In the genomic region with DNA sequence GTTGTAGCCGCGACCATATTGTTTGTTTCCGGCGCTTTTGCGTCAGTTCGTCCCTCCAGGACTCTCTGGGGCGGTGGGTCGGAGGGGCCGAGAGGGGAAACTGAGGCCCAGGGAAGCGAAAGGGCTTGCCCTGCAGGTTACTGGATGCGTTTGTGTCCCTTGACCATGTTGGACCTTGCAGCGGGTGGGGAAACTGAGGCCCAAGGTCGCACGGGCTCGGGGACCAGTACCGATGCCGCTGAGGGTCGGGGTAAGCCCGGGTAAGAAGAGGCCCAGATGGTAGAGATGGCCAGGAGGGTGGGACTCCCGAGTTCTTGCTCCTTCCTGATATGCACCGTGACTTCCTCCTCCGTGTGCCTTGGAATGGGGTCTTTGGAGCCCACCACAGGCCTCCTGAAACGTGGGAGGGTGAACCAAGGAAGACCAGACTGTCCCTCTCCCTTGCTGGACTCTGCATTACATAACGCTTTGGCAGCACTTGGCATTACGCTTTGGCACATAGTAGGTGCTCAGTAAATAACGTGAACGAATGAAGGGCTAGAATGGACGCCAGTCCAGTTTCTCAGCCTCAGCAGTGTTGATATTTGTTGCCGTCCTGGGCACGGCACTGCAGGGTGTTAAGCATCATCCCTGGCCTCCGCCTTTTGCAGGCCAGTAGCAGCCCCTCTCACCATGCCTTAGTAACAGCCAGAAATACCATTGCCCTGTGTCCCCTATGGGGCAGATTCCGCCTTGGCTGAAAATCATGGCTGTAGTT, we compare ENCODE assay signal across 8 cellular contexts. TPM values are rescaled to one million over a fixed set of nuclear protein-coding genes. Genes with fewer than 3 reads are reported as not detected.
A peak's percentile ranks its signal among the peaks of the same experiment; 100 is the strongest.
DNase-seq lines count a peak whose midpoint lies in the region; FAIRE-seq and TF ChIP-seq lines count a peak whose summit lies in the region.

No MANE protein-coding gene starts in this region.

- no peaks in the 10 kb centered on the region for H3K36me3 ChIP-seq in ectodermal cell (ENCODE audit: control insufficient read depth, insufficient read depth, low read length)
- peaks cover 20% of the 10 kb centered on the region for H3K36me3 ChIP-seq in neuron (ENCODE audit: insufficient read depth, low read length)

- TF ChIP-seq POLR2A in H54 (IDR thresholded peaks at IDR 0.05; ENCODE audit: low read depth, low read length): no peak

- TF ChIP-seq CTCF in Calu3 (IDR thresholded peaks at IDR 0.05; ENCODE audit: unreplicated experiment): no peak

- CTCF ChIA-PET in Calu3 (lab: Charles Lee): no interaction called here

- H3K4me3 Mint-ChIP-seq in Calu3 (ENCODE audit: low read depth, unreplicated experiment): peak overlapping the region; percentile 76

- FAIRE-seq in H54 (lab: Jason Lieb, UNC): no peak

- H3K4me3 ChIP-seq in ectodermal cell (ENCODE audit: insufficient read depth, low read depth, low read length) (peak overlapping the region; percentile 89), neuron (ENCODE audit: low read length) (peak overlapping the region; percentile 78)

- peaks cover 28% of the 10 kb centered on the region for H3K36me3 Mint-ChIP-seq in Calu3 (ENCODE audit: insufficient read depth, unreplicated experiment)

- peak overlapping the region; percentile 39 for H2AFZ ChIP-seq in neuron (ENCODE audit: low read depth, low read length)

- DNase-seq in Calu3: no peak
- peak; percentile 33 for DNase-seq in NAMALWA (ENCODE audit: low spot score)
- DNase-seq in H54 (ENCODE audit: insufficient read length, low spot score): no peak
- DNase-seq in dermis blood vessel endothelial cell: no peak
- DNase-seq in COLO668 (lab: John Stamatoyannopoulos, UW; ENCODE audit: unreplicated experiment): no peak
- DNase-seq in epidermal melanocyte (ENCODE audit: insufficient read length, low spot score): no peak

- no peak overlapping the region for H3K27ac Mint-ChIP-seq in Calu3 (ENCODE audit: unreplicated experiment)

- intact Hi-C loops in Calu3 (cut with micrococcal nuclease; ENCODE audit: unreplicated experiment): no loop called here

- H3K4me1 ChIP-seq in ectodermal cell (ENCODE audit: control insufficient read depth, insufficient read depth, low read length): peaks cover 16% of the 10 kb centered on the region
- peaks cover 16% of the 10 kb centered on the region for H3K4me1 ChIP-seq in neuron (ENCODE audit: insufficient read depth, low read length)

- H3K27me3 ChIP-seq in ectodermal cell (ENCODE audit: control insufficient read depth, insufficient read depth, low read length, poor library complexity, severe bottlenecking) (no peaks in the 10 kb centered on the region), neuron (ENCODE audit: insufficient read depth, low read length) (no peaks in the 10 kb centered on the region)

- H3K27ac ChIP-seq in ectodermal cell (ENCODE audit: insufficient read depth, low read depth, low read length, poor library complexity, severe bottlenecking): peak overlapping the region; percentile 72

- no peaks in the 10 kb centered on the region for H3K4me1 Mint-ChIP-seq in Calu3 (ENCODE audit: low read depth, unreplicated experiment)

- 5 to 6% methylated on average over 32 of the region's 32 CpGs for WGBS in ectodermal cell, 2 experiments

- no peaks in the 10 kb centered on the region for H3K27me3 Mint-ChIP-seq in Calu3 (ENCODE audit: unreplicated experiment)

- no peaks in the 10 kb centered on the region for H3K9me3 ChIP-seq in ectodermal cell (ENCODE audit: control insufficient read depth, low read length)
- no peaks in the 10 kb centered on the region for H3K9me3 ChIP-seq in neuron (ENCODE audit: low read length)

- H3K9me3 Mint-ChIP-seq in Calu3 (ENCODE audit: low read depth, unreplicated experiment): no peaks in the 10 kb centered on the region

- BruUV-seq in Calu3 (replicated peaks; lab: Mats Ljungman, UMichigan): no TSS peak

RNA-seq across cellular contexts. Expression of gene CHAF1A, which starts 0.7 kb away (rescaled TPM):
- total RNA-seq in Calu3 (2022) (37.2 and 43.3 TPM in 2 replicates), dermis blood vessel endothelial cell (8.7 and 19.5 TPM in 2 replicates)
- polyA plus RNA-seq in ectodermal cell (2013, experiment 1 of 4): 99.7 TPM
- 113 TPM for polyA plus RNA-seq in ectodermal cell (2013, experiment 2 of 4)
- 54.9 TPM for polyA plus RNA-seq in ectodermal cell (2013, experiment 3 of 4)
- 67.0 TPM for polyA plus RNA-seq in ectodermal cell (2013, experiment 4 of 4)

RNA-seq across cellular contexts. Expression of gene SH3GL1, which starts 2.8 kb away (rescaled TPM):
- total RNA-seq in Calu3 (2022) (40.7 and 42.0 TPM in 2 replicates), dermis blood vessel endothelial cell (38.6 and 102 TPM in 2 replicates)
- polyA plus RNA-seq in ectodermal cell (2013, experiment 1 of 4): 98.9 TPM
- polyA plus RNA-seq in ectodermal cell (2013, experiment 2 of 4): 94.5 TPM
- 83.1 TPM for polyA plus RNA-seq in ectodermal cell (2013, experiment 3 of 4)
- 89.3 TPM for polyA plus RNA-seq in ectodermal cell (2013, experiment 4 of 4)

RNA-seq across cellular contexts. Expression of gene UBXN6, which starts 54.4 kb away (rescaled TPM):
- total RNA-seq in Calu3 (2022) (38.9 and 47.1 TPM in 2 replicates), dermis blood vessel endothelial cell (80.7 and 96.5 TPM in 2 replicates)
- 33.3 TPM for polyA plus RNA-seq in ectodermal cell (2013, experiment 1 of 4)
- polyA plus RNA-seq in ectodermal cell (2013, experiment 2 of 4): 34.6 TPM
- polyA plus RNA-seq in ectodermal cell (2013, experiment 3 of 4): 29.3 TPM
- polyA plus RNA-seq in ectodermal cell (2013, experiment 4 of 4): 29.2 TPM

RNA-seq across cellular contexts. Expression of gene MPND, which starts 59.8 kb away (rescaled TPM):
- total RNA-seq in Calu3 (2022) (15.3 and 21.1 TPM in 2 replicates), dermis blood vessel endothelial cell (6.5 and 7.7 TPM in 2 replicates)
- polyA plus RNA-seq in ectodermal cell (2013, experiment 1 of 4): 36.6 TPM
- 42.0 TPM for polyA plus RNA-seq in ectodermal cell (2013, experiment 2 of 4)
- 29.8 TPM for polyA plus RNA-seq in ectodermal cell (2013, experiment 3 of 4)
- 33.9 TPM for polyA plus RNA-seq in ectodermal cell (2013, experiment 4 of 4)
